10 cellular contexts compared by ENCODE assay signal in the genomic region with DNA sequence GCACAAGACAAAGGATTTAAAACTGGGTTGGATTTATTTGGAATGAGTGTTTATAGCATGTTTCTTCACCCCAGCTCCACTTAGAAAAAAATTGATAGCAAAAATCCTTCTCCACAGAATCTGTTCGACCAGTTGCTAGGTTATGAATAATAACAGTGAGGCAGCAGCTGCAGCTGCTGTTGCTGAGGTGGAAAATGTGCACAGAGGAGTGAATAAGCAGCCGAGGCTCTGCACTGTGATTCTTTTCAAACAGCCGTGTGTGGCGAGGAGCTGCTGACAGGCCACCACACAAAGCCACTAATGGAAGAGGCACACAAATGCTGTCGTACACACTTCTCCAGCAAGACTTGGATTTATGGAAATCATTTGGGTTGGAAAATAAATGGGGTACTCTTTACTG. TPM values are rescaled to one million over a fixed set of nuclear protein-coding genes. Genes with fewer than 3 reads are reported as not detected.
DNase-seq lines count a peak whose midpoint lies in the region; ATAC-seq and TF ChIP-seq lines count a peak whose summit lies in the region.
"Had no signal": no experiment of that assay in that cellular context is flagged by ENCODE, and none has a peak within 500 bp of the region (broad histone marks: within the 10 kb centered on the region; RNA-seq: fewer than 3 reads in every experiment).

No MANE protein-coding gene starts in this region.

- H3K9me3 ChIP-seq in adrenal gland (replicated peaks in 1 of 3), result no peaks in the 10 kb centered on the region
- H3K9me3 ChIP-seq: BLaER1 treated with 17β-estradiol and CSF1 and Interleukin-3, amounts not matched to agents 10 nM and 100 nM had no signal

- H3K4me1 ChIP-seq in adrenal gland (replicated peaks in 1 of 2), result peaks cover 0 to 36% of the 10 kb centered on the region in 2 donors

- intact Hi-C loops in adrenal gland (cut with DNase I), result no loop called here

- no peak for TF ChIP-seq CTCF in adrenal gland (IDR thresholded peaks at IDR 0.05)
- no peak for TF ChIP-seq CTCF in type B pancreatic cell (conservative IDR thresholded peaks at IDR 0.05)

- ATAC-seq in esophagus mucosa (no peak), HG02938 (IDR thresholded peaks at IDR 0.05; ENCODE audit: unreplicated experiment) (no peak)

- H3K4me3 Mint-ChIP-seq in activated naive CD4-positive, alpha-beta T cell treated with anti-CD3 and anti-CD28 coated beads, Interleukin-2, amount 50 U/mL, for 24 hours, result no peak overlapping the region
- peak overlapping the region; percentile 3 for H3K4me3 Mint-ChIP-seq in type B pancreatic cell

- H3K36me3 ChIP-seq in adrenal gland (replicated peaks in 1 of 2), result no peaks in the 10 kb centered on the region

- peaks cover 17% of the 10 kb centered on the region for H3K36me3 Mint-ChIP-seq in activated naive CD4-positive, alpha-beta T cell treated with anti-CD3 and anti-CD28 coated beads, Interleukin-2, amount 50 U/mL, for 24 hours
- H3K36me3 Mint-ChIP-seq in type B pancreatic cell, result peaks cover 13% of the 10 kb centered on the region

- no peaks in the 10 kb centered on the region for H3K27me3 Mint-ChIP-seq in activated naive CD4-positive, alpha-beta T cell treated with anti-CD3 and anti-CD28 coated beads, Interleukin-2, amount 50 U/mL, for 24 hours
- no peaks in the 10 kb centered on the region for H3K27me3 Mint-ChIP-seq in type B pancreatic cell

- no peak for DNase-seq in activated naive CD4-positive, alpha-beta T cell treated with anti-CD3 and anti-CD28 coated beads, Interleukin-2, amount 50 U/mL, for 16 hours
- peak in 5 of 7 donors; percentile 37 to 80 (median 51) for DNase-seq in adrenal gland
- DNase-seq in left kidney (ENCODE audit: low read depth, low spot score), result peak; percentile 61
- no peak for DNase-seq in type B pancreatic cell (ENCODE audit: extremely low spot score, unreplicated experiment)
- no peak for DNase-seq in activated naive CD4-positive, alpha-beta T cell (lab: John Stamatoyannopoulos, UW)
- DNase-seq: activated CD8-positive, alpha-beta memory T cell treated with anti-CD3 and anti-CD28 coated beads for 24 hours had no signal

- H3K4me3 ChIP-seq in adrenal gland, result no peak overlapping the region
- H3K4me3 ChIP-seq: BLaER1 treated with 17β-estradiol and CSF1 and Interleukin-3, amounts not matched to agents 10 nM and 100 nM had no signal

- no peaks in the 10 kb centered on the region for H3K9me3 Mint-ChIP-seq in activated naive CD4-positive, alpha-beta T cell treated with anti-CD3 and anti-CD28 coated beads, Interleukin-2, amount 50 U/mL, for 24 hours
- H3K9me3 Mint-ChIP-seq in type B pancreatic cell, result no peaks in the 10 kb centered on the region

- 34 to 38% (median 37%) methylated on average over 5 of the region's 5 CpGs for WGBS in adrenal gland, 4 donors

- H3K4me1 Mint-ChIP-seq in activated naive CD4-positive, alpha-beta T cell treated with anti-CD3 and anti-CD28 coated beads, Interleukin-2, amount 50 U/mL, for 24 hours, result peaks cover 67% of the 10 kb centered on the region
- peaks cover 11% of the 10 kb centered on the region for H3K4me1 Mint-ChIP-seq in type B pancreatic cell (ENCODE audit: unreplicated experiment)

- H3K27ac ChIP-seq in adrenal gland, result peak overlapping the region in 4 of 5 donors; percentile 18 to 43 (median 22)
- H3K27ac ChIP-seq: BLaER1 treated with 17β-estradiol and CSF1 and Interleukin-3, amounts not matched to agents 10 nM and 100 nM had no signal

- no peak for TF ChIP-seq POLR2A in adrenal gland (IDR thresholded peaks at IDR 0.05)

- H3K27me3 ChIP-seq in adrenal gland, result no peaks in the 10 kb centered on the region
- H3K27me3 ChIP-seq: BLaER1 treated with 17β-estradiol and CSF1 and Interleukin-3, amounts not matched to agents 10 nM and 100 nM had no signal

- peak overlapping the region; percentile 60 for H3K27ac Mint-ChIP-seq in activated naive CD4-positive, alpha-beta T cell treated with anti-CD3 and anti-CD28 coated beads, Interleukin-2, amount 50 U/mL, for 24 hours
- H3K27ac Mint-ChIP-seq in type B pancreatic cell, result peak overlapping the region; percentile 62

RNA-seq across cellular contexts. Expression of a gene that starts 6.4 kb away (rescaled TPM):
- total RNA-seq in adrenal gland (10 to 100 TPM in 4 of 8 donors, 1 to 10 TPM in 4; 3.4 to 28.4 (median 9.3) TPM), type B pancreatic cell (ENCODE audit: low replicate concordance) (15.9 and 19.0 TPM in 2 replicates), esophagus mucosa (4.7 TPM)
- 10 to 100 TPM in 1 of 3 donors, 1 to 10 TPM in 2; 8.9 to 10.3 (median 9.6) TPM for polyA plus RNA-seq in adrenal gland

RNA-seq across cellular contexts. Expression of a gene that starts 12.8 kb away (rescaled TPM):
- total RNA-seq in adrenal gland (100 to 1,000 TPM; 514 to 947 (median 793) TPM), type B pancreatic cell (ENCODE audit: low replicate concordance) (949 and 1,036 TPM in 2 replicates), esophagus mucosa (1,003 TPM)
- polyA plus RNA-seq in adrenal gland, result 1,000 to 10,000 TPM in 1 of 3 donors, 100 to 1,000 TPM in 2; 400 to 1,726 (median 621) TPM

Comparison
In these comparisons a context has a peak if more than half of its experiments do, and no peak if none do; other contexts are left out.
1. DNase-seq: peak in adrenal gland (5 of 7) and left kidney (single experiment); none in activated naive CD4-positive, alpha-beta T cell treated with anti-CD3 and anti-CD28 coated beads, Interleukin-2, amount 50 U/mL, for 16 hours (single experiment), type B pancreatic cell (single experiment) and activated naive CD4-positive, alpha-beta T cell (0 of 4).